Comparison of ENCODE assay signal across 22 cellular contexts in genomic region chr10:14592566-14592965, GRCh38.
A peak's percentile ranks its signal among the peaks of the same experiment; 100 is the strongest.
DNase-seq lines count a peak whose midpoint lies in the region; ATAC-seq and TF ChIP-seq lines count a peak whose summit lies in the region.
"Had no signal": no experiment of that assay in that cellular context is flagged by ENCODE, and none has a peak within 500 bp of the region (broad histone marks: within the 10 kb centered on the region; RNA-seq: fewer than 3 reads in every experiment).

No MANE protein-coding gene starts in this region.

- H3K36me3 ChIP-seq in BE2C (peaks cover 13% of the 10 kb centered on the region), PC-9 (ENCODE audit: low read depth) (peaks cover 34% of the 10 kb centered on the region), upper lobe of left lung (no peaks in the 10 kb centered on the region)
- H3K36me3 ChIP-seq in CD4-positive, alpha-beta memory T cell (ENCODE audit: insufficient read depth, low read length), result no peaks in the 10 kb centered on the region

- H4K20me1 ChIP-seq in PC-9 (ENCODE audit: insufficient read depth), result peaks cover 15% of the 10 kb centered on the region

- DNase-seq in BE2C, result peak; percentile 62
- no peak for DNase-seq in CD4-positive, alpha-beta memory T cell
- DNase-seq in PC-9, result no peak
- no peak for DNase-seq in endothelial cell (ENCODE audit: low spot score)
- DNase-seq in upper lobe of left lung, result no peak
- DNase-seq in HT-29 (ENCODE audit: low spot score), result no peak
- no peak for DNase-seq in NCI-H510A (lab: John Stamatoyannopoulos, UW)
- DNase-seq: activated B cell treated with CpG ODN at 0.5 μM for 24 hours; activated CD4-positive, alpha-beta T cell treated with anti-CD3 and anti-CD28 coated beads, Interleukin-2, amount 50 U/mL, for 4 hours; activated gamma-delta T cell; activated T-cell treated with anti-CD3 and anti-CD28 coated beads for 4 hours; CD8-positive, alpha-beta memory T cell; cortex of kidney; DMS53; NCI-H1048; NCI-H187; NCI-H345; T-helper 9 cell had no signal

- peak overlapping the region; percentile 32 to 96 (median 74) for H3K27ac Mint-ChIP-seq in CD4-positive, alpha-beta memory T cell
- no peak overlapping the region for H3K27ac Mint-ChIP-seq in endothelial cell (ENCODE audit: unreplicated experiment)
- H3K27ac Mint-ChIP-seq: activated B cell treated with CpG ODN at 0.5 μM for 24 hours; mesothelial cell of epicardium; natural killer cell treated with Interleukin-12 subunit alpha and Interleukin-12 subunit beta and Interleukin-15 and Interleukin-18, amount 100 ng/mL, for 72 hours had no signal

- BruUV-seq in PC-9 (replicated peaks; lab: Mats Ljungman, UMichigan), result no TSS peak

- H3K4me1 Mint-ChIP-seq in CD4-positive, alpha-beta memory T cell, result peaks cover 70 to 94% (median 83%) of the 10 kb centered on the region in 4 donors
- peaks cover 86% of the 10 kb centered on the region for H3K4me1 Mint-ChIP-seq in endothelial cell (ENCODE audit: unreplicated experiment)

- H3K4me3 ChIP-seq in BE2C (ENCODE audit: low read depth, low read length), result no peak overlapping the region
- H3K4me3 ChIP-seq in CD4-positive, alpha-beta memory T cell (ENCODE audit: low read length in 2 of 2), result no peak overlapping the region
- peak overlapping the region; percentile 17; the same call in 1 of the 2 replicates for H3K4me3 ChIP-seq in PC-9
- H3K4me3 ChIP-seq in upper lobe of left lung, result no peak overlapping the region
- H3K4me3 ChIP-seq: SJSA1 had no signal

- WGBS in upper lobe of left lung, 2 donors, result 87 to 93% methylated on average over 6 of the region's 6 CpGs

- intact Hi-C loops in CD4-positive, alpha-beta memory T cell (cut with micrococcal nuclease), result no loop called here
- intact Hi-C loops in PC-9 (cut with micrococcal nuclease; ENCODE audit: unreplicated experiment), result loop anchor here (1.0 to 2.0 kb wide), 2 partner anchors 14 to 56 kb away; no protein-coding TSS in a partner anchor

- POLR2A ChIA-PET in CD4-positive, alpha-beta memory T cell (lab: Charles Lee; ENCODE audit: partially characterized antibody), result interaction anchor here (26.2 kb wide), 1 partner anchor 26 kb away, joined by 640 read pairs; no protein-coding TSS in a partner anchor
- POLR2A ChIA-PET in PC-9 (lab: Charles Lee; ENCODE audit: unreplicated experiment), result interaction anchor here (0.7 kb wide), 1 partner anchor 230 kb away, joined by 5 read pairs; no protein-coding TSS in a partner anchor

- no peak for TF ChIP-seq POLR2A in upper lobe of left lung (IDR thresholded peaks at IDR 0.05)

- H3K9me3 Mint-ChIP-seq in CD4-positive, alpha-beta memory T cell, result peaks cover 0 to 2% (median 0%) of the 10 kb centered on the region in 8 donors
- no peaks in the 10 kb centered on the region for H3K9me3 Mint-ChIP-seq in endothelial cell (ENCODE audit: unreplicated experiment)
- H3K9me3 Mint-ChIP-seq: activated B cell treated with CpG ODN at 0.5 μM for 24 hours; CD8-positive, alpha-beta memory T cell; mesothelial cell of epicardium; natural killer cell treated with Interleukin-12 subunit alpha and Interleukin-12 subunit beta and Interleukin-15 and Interleukin-18, amount 100 ng/mL, for 72 hours had no signal

- peak overlapping the region in 2 of 8 donors; percentile 5 to 46 for H3K4me3 Mint-ChIP-seq in CD4-positive, alpha-beta memory T cell
- peak overlapping the region; percentile 39 for H3K4me3 Mint-ChIP-seq in endothelial cell (ENCODE audit: unreplicated experiment)
- H3K4me3 Mint-ChIP-seq: activated B cell treated with CpG ODN at 0.5 μM for 24 hours; mesothelial cell of epicardium; natural killer cell treated with Interleukin-12 subunit alpha and Interleukin-12 subunit beta and Interleukin-15 and Interleukin-18, amount 100 ng/mL, for 72 hours had no signal

- peaks cover 19% of the 10 kb centered on the region for H3K4me1 ChIP-seq in BE2C
- H3K4me1 ChIP-seq in CD4-positive, alpha-beta memory T cell (ENCODE audit: insufficient read depth, low read length), result peaks cover 85% of the 10 kb centered on the region
- peaks cover 91% of the 10 kb centered on the region for H3K4me1 ChIP-seq in PC-9 (replicated peaks; ENCODE audit: insufficient read depth)
- H3K4me1 ChIP-seq in upper lobe of left lung, result peaks cover 7 to 13% (median 12%) of the 10 kb centered on the region in 4 donors

- TF ChIP-seq CTCF in BE2C (IDR thresholded peaks at IDR 0.05; ENCODE audit: low read depth, low read length), result no peak
- TF ChIP-seq CTCF in PC-9 (conservative IDR thresholded peaks at IDR 0.05), result no peak
- no peak for TF ChIP-seq CTCF in endothelial cell (IDR thresholded peaks at IDR 0.05; ENCODE audit: unreplicated experiment)
- no peak for TF ChIP-seq CTCF in upper lobe of left lung (IDR thresholded peaks at IDR 0.05)

- peaks cover 95% of the 10 kb centered on the region for H3K79me2 ChIP-seq in PC-9 (ENCODE audit: low read depth)

- peaks cover 77% of the 10 kb centered on the region for H3F3A ChIP-seq in PC-9 (ENCODE audit: insufficient read depth, low read depth)

- no peaks in the 10 kb centered on the region for H3K27me3 Mint-ChIP-seq in CD4-positive, alpha-beta memory T cell
- peaks cover 11% of the 10 kb centered on the region for H3K27me3 Mint-ChIP-seq in endothelial cell (ENCODE audit: unreplicated experiment)
- H3K27me3 Mint-ChIP-seq: activated B cell treated with CpG ODN at 0.5 μM for 24 hours; CD8-positive, alpha-beta memory T cell; natural killer cell treated with Interleukin-12 subunit alpha and Interleukin-12 subunit beta and Interleukin-15 and Interleukin-18, amount 100 ng/mL, for 72 hours had no signal

- H3K4me2 ChIP-seq in PC-9, result peak overlapping the region; percentile 62

- H3K27me3 ChIP-seq in BE2C, result no peaks in the 10 kb centered on the region
- no peaks in the 10 kb centered on the region for H3K27me3 ChIP-seq in CD4-positive, alpha-beta memory T cell (ENCODE audit: insufficient read depth, low read length)
- H3K27me3 ChIP-seq in PC-9 (ENCODE audit: insufficient read depth, low read depth), result no peaks in the 10 kb centered on the region
- H3K27me3 ChIP-seq in upper lobe of left lung, result no peaks in the 10 kb centered on the region
- H3K27me3 ChIP-seq: SJSA1 had no signal

- no peak for ATAC-seq in upper lobe of left lung (ENCODE audit: low FRiP score in 2 of 2)
- ATAC-seq: natural killer cell treated with Interleukin-12 subunit alpha and Interleukin-12 subunit beta and Interleukin-15 and Interleukin-18, amount 100 ng/mL, for 72 hours; Panc1 had no signal

- H3K36me3 Mint-ChIP-seq in CD4-positive, alpha-beta memory T cell, result peaks cover 37 to 68% of the 10 kb centered on the region in 2 donors
- peaks cover 47% of the 10 kb centered on the region for H3K36me3 Mint-ChIP-seq in endothelial cell (ENCODE audit: low read depth, unreplicated experiment)

- H3K9me2 ChIP-seq in PC-9 (ENCODE audit: insufficient read depth), result no peaks in the 10 kb centered on the region

- no peak overlapping the region for H2AFZ ChIP-seq in PC-9

- no peak for TF ChIP-seq EP300 in upper lobe of left lung (IDR thresholded peaks at IDR 0.05)

- H3K9me3 ChIP-seq in BE2C (no peaks in the 10 kb centered on the region), PC-9 (ENCODE audit: insufficient read depth, low read depth) (no peaks in the 10 kb centered on the region), upper lobe of left lung (no peaks in the 10 kb centered on the region)
- H3K9me3 ChIP-seq in CD4-positive, alpha-beta memory T cell (ENCODE audit: control insufficient read depth in 1 of 2, low read length in 2 of 2), result no peaks in the 10 kb centered on the region
- H3K9me3 ChIP-seq: SJSA1 had no signal

- CTCF ChIA-PET in CD4-positive, alpha-beta memory T cell (lab: Charles Lee; ENCODE audit: partially characterized antibody), result interaction anchor here (1.4 kb wide), 1 partner anchor 56 kb away, joined by 4 read pairs; no protein-coding TSS in a partner anchor
- CTCF ChIA-PET in PC-9 (lab: Charles Lee), result interaction anchor here (0.6 kb wide), 1 partner anchor 89 kb away, joined by 3 read pairs; no protein-coding TSS in a partner anchor

- H3K27ac ChIP-seq in CD4-positive, alpha-beta memory T cell (ENCODE audit: low read depth, low read length), result no peak overlapping the region
- H3K27ac ChIP-seq in PC-9 (peak overlapping the region; percentile 81), upper lobe of left lung (no peak overlapping the region)
- H3K27ac ChIP-seq: SJSA1 had no signal
